ENCODE assay signal across 26 cellular contexts in genomic region chr11:122617926-122618325, GRCh38.
"Had no signal": no experiment of that assay in that cellular context is flagged by ENCODE, and none has a peak within 500 bp of the region (broad histone marks: within the 10 kb centered on the region; RNA-seq: fewer than 3 reads in every experiment).

No MANE protein-coding gene starts in this region.

- H3K27me3 ChIP-seq: esophagus squamous epithelium, left lung, right atrium auricular region, testis, transverse colon, uterus had no signal

- H3K9me3 ChIP-seq: esophagus squamous epithelium, left lung, testis, transverse colon, uterus had no signal

- ATAC-seq: activated T-cell treated with anti-CD3 and anti-CD28 coated beads, Interleukin-2, amount 50 U/mL, for 72 hours; left lung; lower lobe of right lung; naive thymus-derived CD8-positive, alpha-beta T cell; psoas muscle had no signal

- H2AFZ ChIP-seq: parathyroid adenoma had no signal

- DNase-seq: activated CD4-positive, alpha-beta T cell treated with anti-CD3 and anti-CD28 coated beads for 36 hours; activated CD4-positive, CD25-positive, alpha-beta regulatory T cell; activated effector memory CD4-positive, alpha-beta T cell treated with Interleukin-2 at 50 U/mL for 16 hours; activated naive CD4-positive, alpha-beta T cell treated with anti-CD3 and anti-CD28 coated beads, Interleukin-2, amount 50 U/mL, for 16 hours; activated T-cell treated with anti-CD3 and anti-CD28 coated beads for 4 hours; activated T-cell treated with anti-CD3 and anti-CD28 coated beads, Interleukin-2, amount 50 U/mL, for 72 hours; amniotic stem cell; caudate nucleus; effector CD4-positive, alpha-beta T cell; esophagus squamous epithelium; foreskin melanocyte; kidney glomerular epithelial cell; left lung; lower lobe of right lung; mesenchymal stem cell; naive thymus-derived CD8-positive, alpha-beta T cell; nucleus accumbens; psoas muscle; stimulated activated CD4-positive, alpha-beta T cell treated with anti-CD3 and anti-CD28 coated beads, Interleukin-15, amount 100 ng/mL, for 24 hours; stimulated activated CD4-positive, alpha-beta T cell treated with anti-CD3 and anti-CD28 coated beads, Interleukin-2, amount 100 ng/mL, for 24 hours; stimulated activated naive CD4-positive, alpha-beta T cell; testis; transverse colon; uterus had no signal

- H3K4me3 ChIP-seq: esophagus squamous epithelium, left lung, lower lobe of right lung, psoas muscle, right atrium auricular region, testis, transverse colon, uterus had no signal

- H3K27ac ChIP-seq: esophagus squamous epithelium, left lung, lower lobe of right lung, parathyroid adenoma, psoas muscle, right atrium auricular region, testis, transverse colon, uterus had no signal

- H3K79me2 ChIP-seq: parathyroid adenoma had no signal

- H3K4me1 ChIP-seq: esophagus squamous epithelium, left lung, lower lobe of right lung, parathyroid adenoma, psoas muscle, right atrium auricular region, testis, transverse colon, uterus had no signal

- H3K36me3 ChIP-seq: esophagus squamous epithelium, left lung, lower lobe of right lung, right atrium auricular region, transverse colon, uterus had no signal

- H3K9ac ChIP-seq: parathyroid adenoma had no signal
